Comparison of ENCODE assay signal across 1 cellular context in genomic region chr19:29714371-29714952, GRCh38.
TF ChIP-seq lines count a peak whose summit lies in the region.

No MANE protein-coding gene starts in this region.

TF ChIP-seq in HEK293, 187 proteins besides CTCF, POLR2A, EP300 and RAD21 (continued from another document):
- TF ChIP-seq HOXA7 (CRISPR knock-in tag; IDR thresholded peaks at IDR 0.05; ENCODE audit: borderline replicate concordance) (no peak), ZNF621 (tag by site-specific recombination; IDR thresholded peaks at IDR 0.05) (no peak), PRDM10 (tag by site-specific recombination; IDR thresholded peaks at IDR 0.05) (peak; percentile 83), TSHZ1 (tag by site-specific recombination; IDR thresholded peaks at IDR 0.05; ENCODE audit: borderline replicate concordance) (no peak), SCRT1 (tag by site-specific recombination; IDR thresholded peaks at IDR 0.05; ENCODE audit: borderline replicate concordance) (0 out of 2 replicates have a peak, but pooled peaks have one; percentile 14), ZNF24 (tag by site-specific recombination; IDR thresholded peaks at IDR 0.05) (no peak), OVOL3 (tag by site-specific recombination; IDR thresholded peaks at IDR 0.05) (no peak), RBAK (tag by site-specific recombination; IDR thresholded peaks at IDR 0.05) (no peak), GLI4 (tag by site-specific recombination; IDR thresholded peaks at IDR 0.05) (no peak), KLF8 (tag by site-specific recombination; IDR thresholded peaks at IDR 0.05) (no peak), PRDM1 (tag by site-specific recombination; IDR thresholded peaks at IDR 0.05) (no peak), ZNF629 (tag by site-specific recombination; IDR thresholded peaks at IDR 0.05) (no peak)
TF ChIP-seq in HEK293: peak in this region for 8.
